In genomic region chr15:58999694-59000093, GRCh38 we compare ENCODE assay signal across 1 cellular context.
TF ChIP-seq lines count a peak whose summit lies in the region.

No MANE protein-coding gene starts in this region.

TF ChIP-seq in GM12878, 131 proteins besides CTCF, POLR2A, EP300 and RAD21:
- peak; percentile 48; the same call in 1 of the 2 replicates for TF ChIP-seq SPI1 (IDR thresholded peaks at IDR 0.05; ENCODE audit: borderline replicate concordance, insufficient read depth, low read depth, low read length)
- TF ChIP-seq USF2 (IDR thresholded peaks at IDR 0.05; ENCODE audit: borderline replicate concordance, low read depth, low read length), result no peak
- TF ChIP-seq MTA2 (IDR thresholded peaks at IDR 0.05; ENCODE audit: low read depth), result no peak
TF ChIP-seq in GM12878: peak in this region for 1.
